8 cellular contexts compared by ENCODE assay signal in genomic region chr6:155418017-155418749, GRCh38. TPM values are rescaled to one million over a fixed set of nuclear protein-coding genes. Genes with fewer than 3 reads are reported as not detected.
A peak's percentile ranks its signal among the peaks of the same experiment; 100 is the strongest.
DNase-seq lines count a peak whose midpoint lies in the region; ATAC-seq lines count a peak whose summit lies in the region.

No MANE protein-coding gene starts in this region.

- peak overlapping the region; percentile 76 for H3K4me3 Mint-ChIP-seq in activated T-cell treated with anti-CD3 and anti-CD28 coated beads, Interleukin-2, amount 50 U/mL, for 4 hours

- no peaks in the 10 kb centered on the region for H3K9me3 Mint-ChIP-seq in activated T-cell treated with anti-CD3 and anti-CD28 coated beads, Interleukin-2, amount 50 U/mL, for 4 hours

- peak; percentile 72 to 80 for DNase-seq in NOMO-1 (lab: John Stamatoyannopoulos, UW; ENCODE audit: unreplicated experiment in 2 of 2)
- DNase-seq in activated T-cell treated with anti-CD3 and anti-CD28 coated beads, Interleukin-2, amount 50 U/mL, for 4 hours = peak; percentile 64
- peak; percentile 26 for DNase-seq in foreskin melanocyte
- DNase-seq in stimulated activated CD4-positive, alpha-beta T cell treated with anti-CD3 and anti-CD28 coated beads, Interleukin-4, amount 100 ng/mL, for 4 hours = peak; percentile 54 to 80
- DNase-seq in cerebellum (ENCODE audit: low spot score) = no peak

- ATAC-seq in GM18508 (IDR thresholded peaks at IDR 0.05; ENCODE audit: insufficient read depth, unreplicated experiment) = peak; percentile 36
- peak; percentile 61 for ATAC-seq in HG02870 (IDR thresholded peaks at IDR 0.05; ENCODE audit: unreplicated experiment)
- ATAC-seq in activated T-cell treated with anti-CD3 and anti-CD28 coated beads, Interleukin-2, amount 50 U/mL, for 4 hours = peak; percentile 83 to 85
- no peak for ATAC-seq in HG03457 (IDR thresholded peaks at IDR 0.05; ENCODE audit: unreplicated experiment)

- peaks cover 46% of the 10 kb centered on the region for H3K4me1 Mint-ChIP-seq in activated T-cell treated with anti-CD3 and anti-CD28 coated beads, Interleukin-2, amount 50 U/mL, for 4 hours (ENCODE audit: low read depth)

- H3K36me3 Mint-ChIP-seq in activated T-cell treated with anti-CD3 and anti-CD28 coated beads, Interleukin-2, amount 50 U/mL, for 4 hours (ENCODE audit: insufficient read depth) = no peaks in the 10 kb centered on the region

- no peaks in the 10 kb centered on the region for H3K27me3 Mint-ChIP-seq in activated T-cell treated with anti-CD3 and anti-CD28 coated beads, Interleukin-2, amount 50 U/mL, for 4 hours (ENCODE audit: low read depth)

RNA-seq across cellular contexts. Expression of gene NOX3, which starts 37.5 kb away (rescaled TPM):
- total RNA-seq in activated T-cell treated with anti-CD3 and anti-CD28 coated beads, Interleukin-2, amount 50 U/mL, for 4 hours = not detected
- not detected for total RNA-seq in cerebellum
